In genomic region chr18:70426818-70427217, GRCh38 we compare ENCODE assay signal across 25 cellular contexts.
"Had no signal": no experiment of that assay in that cellular context is flagged by ENCODE, and none has a peak within 500 bp of the region (broad histone marks: within the 10 kb centered on the region; RNA-seq: fewer than 3 reads in every experiment).

No MANE protein-coding gene starts in this region.

- H3K27ac ChIP-seq: brain microvascular endothelial cell, cardiac muscle cell had no signal

- H3K27me3 Mint-ChIP-seq: activated B cell treated with CpG ODN at 0.5 μM for 24 hours; activated CD4-positive, alpha-beta T cell treated with anti-CD3 and anti-CD28 coated beads, Interleukin-2, amount 10 ng/mL, durations not matched to agents 7 days and 5 days; activated naive CD8-positive, alpha-beta T cell; activated T-helper 17 cell treated with anti-CD3 and anti-CD28 coated beads, Interleukin-2, amount 50 U/mL, for 72 hours had no signal

- H3K4me3 ChIP-seq: cardiac muscle cell, K562 had no signal

- DNase-seq: activated B cell treated with CpG ODN at 0.5 μM for 24 hours; activated CD4-positive, alpha-beta memory T cell treated with anti-CD3 and anti-CD28 coated beads, Interleukin-2, amount 10 ng/mL, durations not matched to agents 7 days and 5 days; activated CD4-positive, alpha-beta T cell treated with anti-CD3 and anti-CD28 coated beads, Interleukin-2, amount 10 ng/mL, durations not matched to agents 7 days and 5 days; activated gamma-delta T cell; activated naive CD4-positive, alpha-beta T cell treated with anti-CD3 and anti-CD28 coated beads for 36 hours; activated T-cell treated with anti-CD3 and anti-CD28 coated beads for 4 hours; activated T-cell treated with anti-CD3 and anti-CD28 coated beads, Interleukin-2, amount 50 U/mL, for 48 hours; brain microvascular endothelial cell; Karpas-422; MM.1S; NCI-H1105; NCI-H1930; NCI-H2171 treated with DMSO at 0.1 percent for 48 hours; NCI-H226; NCI-H510A; NCI-H526 treated with DMSO at 0.1 percent for 48 hours; PC-3; SHP77 treated with DMSO at 0.1 percent for 48 hours; T-helper 2 cell; T1000 had no signal

- FAIRE-seq: K562, TTC549 had no signal

- H3K4me3 Mint-ChIP-seq: activated B cell treated with CpG ODN at 0.5 μM for 24 hours; activated CD4-positive, alpha-beta memory T cell treated with anti-CD3 and anti-CD28 coated beads, Interleukin-2, amount 10 ng/mL, durations not matched to agents 7 days and 5 days; activated CD4-positive, alpha-beta T cell treated with anti-CD3 and anti-CD28 coated beads, Interleukin-2, amount 10 ng/mL, durations not matched to agents 7 days and 5 days; activated naive CD4-positive, alpha-beta T cell treated with anti-CD3 and anti-CD28 coated beads for 36 hours; activated naive CD8-positive, alpha-beta T cell; activated T-helper 17 cell treated with anti-CD3 and anti-CD28 coated beads, Interleukin-2, amount 50 U/mL, for 72 hours had no signal

- H3K36me3 ChIP-seq: brain microvascular endothelial cell, cardiac muscle cell had no signal

- H3K27me3 ChIP-seq: brain microvascular endothelial cell, cardiac muscle cell had no signal

- H3K27ac Mint-ChIP-seq: activated B cell treated with CpG ODN at 0.5 μM for 24 hours; activated CD4-positive, alpha-beta memory T cell treated with anti-CD3 and anti-CD28 coated beads, Interleukin-2, amount 10 ng/mL, durations not matched to agents 7 days and 5 days; activated CD4-positive, alpha-beta T cell treated with anti-CD3 and anti-CD28 coated beads, Interleukin-2, amount 10 ng/mL, durations not matched to agents 7 days and 5 days; activated naive CD4-positive, alpha-beta T cell treated with anti-CD3 and anti-CD28 coated beads for 36 hours; activated naive CD8-positive, alpha-beta T cell; activated T-helper 17 cell treated with anti-CD3 and anti-CD28 coated beads, Interleukin-2, amount 50 U/mL, for 72 hours had no signal

- H3K36me3 Mint-ChIP-seq: activated naive CD8-positive, alpha-beta T cell had no signal

- ATAC-seq: activated T-helper 17 cell treated with anti-CD3 and anti-CD28 coated beads, Interleukin-2, amount 50 U/mL, for 72 hours; K562; PC-3 had no signal
